Comparison of ENCODE assay signal across 8 cellular contexts in the genomic region with DNA sequence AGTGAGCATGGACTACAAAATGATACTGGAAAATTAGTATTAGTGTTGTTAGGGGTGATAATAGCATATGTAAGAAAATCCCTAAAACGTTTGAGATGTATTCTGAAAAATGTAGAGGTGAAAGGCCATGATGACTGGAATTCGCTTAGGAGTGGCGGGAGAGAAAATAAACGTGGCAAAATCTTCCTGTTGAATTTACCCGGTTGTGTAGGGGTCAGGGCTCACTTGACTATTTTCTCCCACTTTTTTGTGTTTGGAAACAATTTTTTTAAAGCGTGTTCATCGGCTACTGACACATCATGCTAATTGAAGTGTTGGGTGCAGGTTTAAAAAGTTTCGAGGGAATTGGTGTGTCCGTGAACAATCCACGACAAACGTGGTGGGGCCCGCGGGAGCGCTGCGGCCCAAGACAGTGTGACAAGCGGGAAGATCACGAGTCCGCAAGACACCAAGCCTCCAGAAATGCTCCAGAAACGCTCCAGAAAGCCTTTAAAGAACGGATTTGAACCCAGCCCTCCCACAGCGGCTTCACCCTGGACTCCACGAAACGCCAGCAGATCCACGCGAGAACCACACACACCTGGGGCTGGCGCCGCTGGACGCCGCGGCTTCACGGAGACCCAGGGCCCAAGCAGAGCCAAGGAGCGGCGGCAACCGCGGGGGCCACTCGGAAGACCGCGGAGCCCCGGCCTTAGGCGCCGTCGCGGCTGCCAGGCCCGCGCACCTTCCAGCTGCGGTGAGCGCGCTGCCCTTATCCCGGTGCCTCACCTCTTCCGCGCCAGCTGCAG. TPM values are rescaled to one million over a fixed set of nuclear protein-coding genes. Genes with fewer than 3 reads are reported as not detected.
DNase-seq lines count a peak whose midpoint lies in the region; ATAC-seq, FAIRE-seq and TF ChIP-seq lines count a peak whose summit lies in the region.

No MANE protein-coding gene starts in this region.

- H3K36me3 ChIP-seq in BLaER1 treated with 17β-estradiol and CSF1 and Interleukin-3, amounts not matched to agents 10 nM and 100 nM = peaks cover 17 to 35% (median 28%) of the 10 kb centered on the region in 11 experiments
- H3K36me3 ChIP-seq in bronchial epithelial cell (ENCODE audit: control insufficient read depth, insufficient read depth, low read length) (peaks cover 6% of the 10 kb centered on the region), left lung (peaks cover 0 to 23% of the 10 kb centered on the region in 2 donors), suprapubic skin (peaks cover 9% of the 10 kb centered on the region)

- H3K27me3 ChIP-seq in BLaER1 treated with 17β-estradiol and CSF1 and Interleukin-3, amounts not matched to agents 10 nM and 100 nM = no peaks in the 10 kb centered on the region
- no peaks in the 10 kb centered on the region for H3K27me3 ChIP-seq in bronchial epithelial cell (ENCODE audit: control insufficient read depth, insufficient read depth, low read length)
- no peaks in the 10 kb centered on the region for H3K27me3 ChIP-seq in left lung
- H3K27me3 ChIP-seq in suprapubic skin = no peaks in the 10 kb centered on the region

- TF ChIP-seq CTCF in NB4 (IDR thresholded peaks at IDR 0.05; ENCODE audit: low read depth, low read length) = no peak
- TF ChIP-seq CTCF in bronchial epithelial cell (IDR thresholded peaks at IDR 0.05; ENCODE audit: insufficient read depth, low read length, severe bottlenecking) = no peak
- no peak for TF ChIP-seq CTCF in left lung (IDR thresholded peaks at IDR 0.05)
- no peak for TF ChIP-seq CTCF in suprapubic skin (IDR thresholded peaks at IDR 0.05)

- peak overlapping the region; percentile 71 to 99 (median 96) for H3K4me3 ChIP-seq in BLaER1 treated with 17β-estradiol and CSF1 and Interleukin-3, amounts not matched to agents 10 nM and 100 nM
- H3K4me3 ChIP-seq in NB4 (ENCODE audit: low read depth, low read length) (peak overlapping the region; percentile 92), bronchial epithelial cell (ENCODE audit: low read depth, low read length) (peak overlapping the region; percentile 45), left lung (peak overlapping the region; percentile 80 to 94), suprapubic skin (peak overlapping the region; percentile 65)

- no peak for TF ChIP-seq EP300 in suprapubic skin (IDR thresholded peaks at IDR 0.05)

- FAIRE-seq in bronchial epithelial cell (lab: Jason Lieb, UNC) = no peak

- DNase-seq in NB4 (ENCODE audit: low read depth) = peak; percentile 11
- no peak for DNase-seq in bronchial epithelial cell (ENCODE audit: low read depth)
- peak in 1 of 2 donors; percentile 39 for DNase-seq in left lung
- peak in 1 of 2 donors; percentile 72 for DNase-seq in suprapubic skin (ENCODE audit: low spot score in 2 of 2)
- DNase-seq in HuH-7 (ENCODE audit: low spot score) = no peak

- H3K27ac ChIP-seq in BLaER1 treated with 17β-estradiol and CSF1 and Interleukin-3, amounts not matched to agents 10 nM and 100 nM = peak overlapping the region; percentile 80 to 97 (median 90)
- H3K27ac ChIP-seq in left lung (peak overlapping the region; percentile 91 to 92), suprapubic skin (peak overlapping the region; percentile 92)

- intact Hi-C loops in left lung (cut with DNase I) = no loop called here

- peaks cover 11 to 42% (median 33%) of the 10 kb centered on the region in 10 experiments for H3K4me1 ChIP-seq in BLaER1 treated with 17β-estradiol and CSF1 and Interleukin-3, amounts not matched to agents 10 nM and 100 nM
- H3K4me1 ChIP-seq in left lung (peaks cover 0 to 22% of the 10 kb centered on the region in 2 donors), suprapubic skin (peaks cover 41% of the 10 kb centered on the region)

- ATAC-seq in GM19452 (IDR thresholded peaks at IDR 0.05; ENCODE audit: unreplicated experiment) (peak; percentile 0), left lung (peak; percentile 47), HG03039 (IDR thresholded peaks at IDR 0.05; ENCODE audit: unreplicated experiment) (no peak)

- H3K4me2 ChIP-seq in BLaER1 treated with 17β-estradiol and CSF1 and Interleukin-3, amounts not matched to agents 10 nM and 100 nM = peak overlapping the region; percentile 82 to 96 (median 90)

- H3K9me3 ChIP-seq in BLaER1 treated with 17β-estradiol and CSF1 and Interleukin-3, amounts not matched to agents 10 nM and 100 nM (replicated peaks in 1 of 11) = no peaks in the 10 kb centered on the region
- H3K9me3 ChIP-seq in left lung (no peaks in the 10 kb centered on the region), suprapubic skin (no peaks in the 10 kb centered on the region)

- H4K20me1 ChIP-seq in BLaER1 treated with 17β-estradiol and CSF1 and Interleukin-3, amounts not matched to agents 10 nM and 100 nM = peaks cover 0 to 35% (median 7%) of the 10 kb centered on the region in 11 experiments; a peak in 11 of 22 replicates

- WGBS in suprapubic skin = 2% methylated on average over 27 of the region's 51 CpGs

- TF ChIP-seq POLR2A in NB4 (IDR thresholded peaks at IDR 0.05; ENCODE audit: extremely low read depth, insufficient read length) = no peak
- no peak for TF ChIP-seq POLR2A in suprapubic skin (IDR thresholded peaks at IDR 0.05)

- peak overlapping the region; percentile 86 to 98 (median 94) for H3K9ac ChIP-seq in BLaER1 treated with 17β-estradiol and CSF1 and Interleukin-3, amounts not matched to agents 10 nM and 100 nM

RNA-seq across cellular contexts. Expression of a gene that starts 0.6 kb away (rescaled TPM):
- total RNA-seq in bronchial epithelial cell (57.1 and 61.3 TPM in 2 replicates), left lung (10 to 100 TPM; 32.4 to 41.3 TPM), suprapubic skin (10 to 100 TPM; 22.5 to 33.4 (median 28.1) TPM)

Comparison
In these comparisons a context has a peak if more than half of its experiments do, and no peak if none do; other contexts are left out.
1. H3K4me3 ChIP-seq: peak in every context shown above with its lines; median percentile 96 in BLaER1 treated with 17β-estradiol and CSF1 and Interleukin-3, amounts not matched to agents 10 nM and 100 nM; 92 in NB4; 87 in left lung; 65 in suprapubic skin; 45 in bronchial epithelial cell.